In the genomic region with DNA sequence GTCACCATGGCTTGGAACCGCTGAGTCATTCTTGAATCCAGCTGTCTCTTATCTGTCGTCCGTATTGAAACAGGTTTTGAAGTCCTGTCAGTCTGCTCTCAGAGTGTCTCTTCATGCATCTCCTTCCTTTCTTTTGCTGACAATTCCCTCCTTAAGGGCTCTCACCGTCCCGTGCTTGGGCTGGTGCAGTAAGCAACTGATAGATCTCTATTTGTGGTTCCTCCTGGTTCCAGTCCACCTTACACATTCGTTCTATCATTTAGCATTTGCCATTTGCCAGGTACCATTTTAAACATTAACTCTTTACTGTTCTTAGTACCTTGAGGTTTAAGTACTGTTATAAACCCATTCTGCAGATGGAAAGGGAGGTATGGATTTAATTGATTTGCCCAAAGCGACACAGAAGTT, we compare ENCODE assay signal across 1 cellular context.
TF ChIP-seq lines count a peak whose summit lies in the region.

No MANE protein-coding gene starts in this region.

TF ChIP-seq in K562, 482 proteins besides CTCF, POLR2A, EP300 and RAD21 (continued from another document and continues in another):
- TF ChIP-seq, protein P1, sequence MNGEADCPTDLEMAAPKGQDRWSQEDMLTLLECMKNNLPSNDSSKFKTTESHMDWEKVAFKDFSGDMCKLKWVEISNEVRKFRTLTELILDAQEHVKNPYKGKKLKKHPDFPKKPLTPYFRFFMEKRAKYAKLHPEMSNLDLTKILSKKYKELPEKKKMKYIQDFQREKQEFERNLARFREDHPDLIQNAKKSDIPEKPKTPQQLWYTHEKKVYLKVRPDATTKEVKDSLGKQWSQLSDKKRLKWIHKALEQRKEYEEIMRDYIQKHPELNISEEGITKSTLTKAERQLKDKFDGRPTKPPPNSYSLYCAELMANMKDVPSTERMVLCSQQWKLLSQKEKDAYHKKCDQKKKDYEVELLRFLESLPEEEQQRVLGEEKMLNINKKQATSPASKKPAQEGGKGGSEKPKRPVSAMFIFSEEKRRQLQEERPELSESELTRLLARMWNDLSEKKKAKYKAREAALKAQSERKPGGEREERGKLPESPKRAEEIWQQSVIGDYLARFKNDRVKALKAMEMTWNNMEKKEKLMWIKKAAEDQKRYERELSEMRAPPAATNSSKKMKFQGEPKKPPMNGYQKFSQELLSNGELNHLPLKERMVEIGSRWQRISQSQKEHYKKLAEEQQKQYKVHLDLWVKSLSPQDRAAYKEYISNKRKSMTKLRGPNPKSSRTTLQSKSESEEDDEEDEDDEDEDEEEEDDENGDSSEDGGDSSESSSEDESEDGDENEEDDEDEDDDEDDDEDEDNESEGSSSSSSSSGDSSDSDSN (IDR thresholded peaks at IDR 0.05; ENCODE audit: borderline replicate concordance in 1 of 2, low read depth in 2 of 2, low read length in 2 of 2): no peak
- TF ChIP-seq, protein P2, sequence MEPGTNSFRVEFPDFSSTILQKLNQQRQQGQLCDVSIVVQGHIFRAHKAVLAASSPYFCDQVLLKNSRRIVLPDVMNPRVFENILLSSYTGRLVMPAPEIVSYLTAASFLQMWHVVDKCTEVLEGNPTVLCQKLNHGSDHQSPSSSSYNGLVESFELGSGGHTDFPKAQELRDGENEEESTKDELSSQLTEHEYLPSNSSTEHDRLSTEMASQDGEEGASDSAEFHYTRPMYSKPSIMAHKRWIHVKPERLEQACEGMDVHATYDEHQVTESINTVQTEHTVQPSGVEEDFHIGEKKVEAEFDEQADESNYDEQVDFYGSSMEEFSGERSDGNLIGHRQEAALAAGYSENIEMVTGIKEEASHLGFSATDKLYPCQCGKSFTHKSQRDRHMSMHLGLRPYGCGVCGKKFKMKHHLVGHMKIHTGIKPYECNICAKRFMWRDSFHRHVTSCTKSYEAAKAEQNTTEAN (CRISPR knock-in tag; IDR thresholded peaks at IDR 0.05): no peak
- peak; percentile 64; the same call in 1 of the 2 replicates for TF ChIP-seq CTBP1 (IDR thresholded peaks at IDR 0.05; ENCODE audit: borderline replicate concordance)
- no peak for TF ChIP-seq ELF1 (tag; IDR thresholded peaks at IDR 0.05)
- TF ChIP-seq CHD1 (IDR thresholded peaks at IDR 0.05; ENCODE audit: low read length): no peak
- no peak for TF ChIP-seq HMG20B (CRISPR knock-in tag; IDR thresholded peaks at IDR 0.05)
- TF ChIP-seq, protein P3, sequence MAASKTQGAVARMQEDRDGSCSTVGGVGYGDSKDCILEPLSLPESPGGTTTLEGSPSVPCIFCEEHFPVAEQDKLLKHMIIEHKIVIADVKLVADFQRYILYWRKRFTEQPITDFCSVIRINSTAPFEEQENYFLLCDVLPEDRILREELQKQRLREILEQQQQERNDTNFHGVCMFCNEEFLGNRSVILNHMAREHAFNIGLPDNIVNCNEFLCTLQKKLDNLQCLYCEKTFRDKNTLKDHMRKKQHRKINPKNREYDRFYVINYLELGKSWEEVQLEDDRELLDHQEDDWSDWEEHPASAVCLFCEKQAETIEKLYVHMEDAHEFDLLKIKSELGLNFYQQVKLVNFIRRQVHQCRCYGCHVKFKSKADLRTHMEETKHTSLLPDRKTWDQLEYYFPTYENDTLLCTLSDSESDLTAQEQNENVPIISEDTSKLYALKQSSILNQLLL (CRISPR knock-in tag; IDR thresholded peaks at IDR 0.05; ENCODE audit: borderline replicate concordance): no peak
- TF ChIP-seq MAFG (tag; conservative IDR thresholded peaks at IDR 0.05): peak; percentile 100
- peak; percentile 89 for TF ChIP-seq NCOR1 (IDR thresholded peaks at IDR 0.05)
- TF ChIP-seq ZNF347 (CRISPR knock-in tag; IDR thresholded peaks at IDR 0.05; ENCODE audit: low read depth): no peak
- TF ChIP-seq ZNF232 (CRISPR knock-in tag; IDR thresholded peaks at IDR 0.05): no peak
- TF ChIP-seq CBX5 (IDR thresholded peaks at IDR 0.05; ENCODE audit: borderline replicate concordance, low read depth): no peak
- TF ChIP-seq CAMTA2 (CRISPR knock-in tag; conservative IDR thresholded peaks at IDR 0.05): no peak
- TF ChIP-seq PHF21A (IDR thresholded peaks at IDR 0.05; ENCODE audit: borderline replicate concordance, low read depth): no peak
- no peak; the same call in 1 of the 2 replicates for TF ChIP-seq ZNF24 (IDR thresholded peaks at IDR 0.05)
- no peak for TF ChIP-seq BCL6 (CRISPR knock-in tag; IDR thresholded peaks at IDR 0.05)
- TF ChIP-seq, protein P4, sequence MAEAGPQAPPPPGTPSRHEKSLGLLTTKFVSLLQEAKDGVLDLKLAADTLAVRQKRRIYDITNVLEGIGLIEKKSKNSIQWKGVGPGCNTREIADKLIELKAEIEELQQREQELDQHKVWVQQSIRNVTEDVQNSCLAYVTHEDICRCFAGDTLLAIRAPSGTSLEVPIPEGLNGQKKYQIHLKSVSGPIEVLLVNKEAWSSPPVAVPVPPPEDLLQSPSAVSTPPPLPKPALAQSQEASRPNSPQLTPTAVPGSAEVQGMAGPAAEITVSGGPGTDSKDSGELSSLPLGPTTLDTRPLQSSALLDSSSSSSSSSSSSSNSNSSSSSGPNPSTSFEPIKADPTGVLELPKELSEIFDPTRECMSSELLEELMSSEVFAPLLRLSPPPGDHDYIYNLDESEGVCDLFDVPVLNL (CRISPR knock-in tag; IDR thresholded peaks at IDR 0.05; ENCODE audit: low read depth): no peak
- TF ChIP-seq FOXA1 (IDR thresholded peaks at IDR 0.05; ENCODE audit: borderline replicate concordance): peak; percentile 0; the same call in 1 of the 2 replicates
- TF ChIP-seq ETV6 (IDR thresholded peaks at IDR 0.05; ENCODE audit: borderline replicate concordance in 1 of 2, low read depth in 2 of 2, low read length in 1 of 2): no peak
- TF ChIP-seq ETV6 (CRISPR knock-in tag; IDR thresholded peaks at IDR 0.05; ENCODE audit: borderline replicate concordance): no peak
- no peak for TF ChIP-seq SPI1 (IDR thresholded peaks at IDR 0.05; ENCODE audit: borderline replicate concordance, low read depth, low read length)
- peak; percentile 88 for TF ChIP-seq SOX6 (IDR thresholded peaks at IDR 0.05)
- TF ChIP-seq MYNN (IDR thresholded peaks at IDR 0.05): peak; percentile 67; the same call in 1 of the 2 replicates
- no peak for TF ChIP-seq MYNN (CRISPR knock-in tag; IDR thresholded peaks at IDR 0.05)
- TF ChIP-seq KLF6 (CRISPR knock-in tag; IDR thresholded peaks at IDR 0.05; ENCODE audit: borderline replicate concordance): no peak
- TF ChIP-seq ZZZ3 (IDR thresholded peaks at IDR 0.05): no peak
- TF ChIP-seq POU5F1 (IDR thresholded peaks at IDR 0.05; ENCODE audit: borderline replicate concordance, low read depth, low read length, partially characterized antibody): no peak
- TF ChIP-seq, protein P5, sequence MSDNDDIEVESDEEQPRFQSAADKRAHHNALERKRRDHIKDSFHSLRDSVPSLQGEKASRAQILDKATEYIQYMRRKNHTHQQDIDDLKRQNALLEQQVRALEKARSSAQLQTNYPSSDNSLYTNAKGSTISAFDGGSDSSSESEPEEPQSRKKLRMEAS (CRISPR knock-in tag; IDR thresholded peaks at IDR 0.05): no peak
- no peak for TF ChIP-seq MCM3 (IDR thresholded peaks at IDR 0.05)
- TF ChIP-seq BRD9 (IDR thresholded peaks at IDR 0.05; ENCODE audit: low read depth, partially characterized antibody): peak; percentile 59
- no peak for TF ChIP-seq ZNF75A (CRISPR knock-in tag; IDR thresholded peaks at IDR 0.05)
- TF ChIP-seq, protein P6, sequence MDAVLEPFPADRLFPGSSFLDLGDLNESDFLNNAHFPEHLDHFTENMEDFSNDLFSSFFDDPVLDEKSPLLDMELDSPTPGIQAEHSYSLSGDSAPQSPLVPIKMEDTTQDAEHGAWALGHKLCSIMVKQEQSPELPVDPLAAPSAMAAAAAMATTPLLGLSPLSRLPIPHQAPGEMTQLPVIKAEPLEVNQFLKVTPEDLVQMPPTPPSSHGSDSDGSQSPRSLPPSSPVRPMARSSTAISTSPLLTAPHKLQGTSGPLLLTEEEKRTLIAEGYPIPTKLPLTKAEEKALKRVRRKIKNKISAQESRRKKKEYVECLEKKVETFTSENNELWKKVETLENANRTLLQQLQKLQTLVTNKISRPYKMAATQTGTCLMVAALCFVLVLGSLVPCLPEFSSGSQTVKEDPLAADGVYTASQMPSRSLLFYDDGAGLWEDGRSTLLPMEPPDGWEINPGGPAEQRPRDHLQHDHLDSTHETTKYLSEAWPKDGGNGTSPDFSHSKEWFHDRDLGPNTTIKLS (IDR thresholded peaks at IDR 0.05; ENCODE audit: borderline replicate concordance, low read depth): no peak
- peak; percentile 84 for TF ChIP-seq MTA2 (IDR thresholded peaks at IDR 0.05; ENCODE audit: low read depth)
- TF ChIP-seq, protein P7, sequence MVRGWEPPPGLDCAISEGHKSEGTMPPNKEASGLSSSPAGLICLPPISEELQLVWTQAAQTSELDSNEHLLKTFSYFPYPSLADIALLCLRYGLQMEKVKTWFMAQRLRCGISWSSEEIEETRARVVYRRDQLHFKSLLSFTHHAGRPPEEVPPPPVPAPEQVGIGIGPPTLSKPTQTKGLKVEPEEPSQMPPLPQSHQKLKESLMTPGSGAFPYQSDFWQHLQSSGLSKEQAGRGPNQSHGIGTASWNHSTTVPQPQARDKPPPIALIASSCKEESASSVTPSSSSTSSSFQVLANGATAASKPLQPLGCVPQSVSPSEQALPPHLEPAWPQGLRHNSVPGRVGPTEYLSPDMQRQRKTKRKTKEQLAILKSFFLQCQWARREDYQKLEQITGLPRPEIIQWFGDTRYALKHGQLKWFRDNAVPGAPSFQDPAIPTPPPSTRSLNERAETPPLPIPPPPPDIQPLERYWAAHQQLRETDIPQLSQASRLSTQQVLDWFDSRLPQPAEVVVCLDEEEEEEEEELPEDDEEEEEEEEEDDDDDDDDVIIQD (CRISPR knock-in tag; IDR thresholded peaks at IDR 0.05): no peak
- no peak for TF ChIP-seq ZBTB17 (CRISPR knock-in tag; IDR thresholded peaks at IDR 0.05)
- TF ChIP-seq NR3C1 (CRISPR knock-in tag; IDR thresholded peaks at IDR 0.05): no peak
- no peak for TF ChIP-seq XRCC3 (IDR thresholded peaks at IDR 0.05)
- no peak for TF ChIP-seq SAFB2 (IDR thresholded peaks at IDR 0.05; ENCODE audit: borderline replicate concordance, low read depth, low read length, severe bottlenecking)
- no peak for TF ChIP-seq KDM4B (IDR thresholded peaks at IDR 0.05; ENCODE audit: borderline replicate concordance in 2 of 2, low read depth in 1 of 2)
- TF ChIP-seq, protein P8, sequence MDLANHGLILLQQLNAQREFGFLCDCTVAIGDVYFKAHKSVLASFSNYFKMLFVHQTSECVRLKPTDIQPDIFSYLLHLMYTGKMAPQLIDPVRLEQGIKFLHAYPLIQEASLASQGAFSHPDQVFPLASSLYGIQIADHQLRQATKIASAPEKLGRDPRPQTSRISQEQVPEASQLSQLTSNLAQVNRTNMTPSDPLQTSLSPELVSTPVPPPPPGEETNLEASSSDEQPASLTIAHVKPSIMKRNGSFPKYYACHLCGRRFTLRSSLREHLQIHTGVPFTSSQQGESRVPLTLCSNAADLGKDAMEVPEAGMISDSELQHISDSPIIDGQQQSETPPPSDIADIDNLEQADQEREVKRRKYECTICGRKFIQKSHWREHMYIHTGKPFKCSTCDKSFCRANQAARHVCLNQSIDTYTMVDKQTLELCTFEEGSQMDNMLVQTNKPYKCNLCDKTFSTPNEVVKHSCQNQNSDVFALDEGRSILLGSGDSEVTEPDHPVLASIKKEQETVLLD (IDR thresholded peaks at IDR 0.05): peak; percentile 68; the same call in 1 of the 2 replicates
- TF ChIP-seq, protein P9, sequence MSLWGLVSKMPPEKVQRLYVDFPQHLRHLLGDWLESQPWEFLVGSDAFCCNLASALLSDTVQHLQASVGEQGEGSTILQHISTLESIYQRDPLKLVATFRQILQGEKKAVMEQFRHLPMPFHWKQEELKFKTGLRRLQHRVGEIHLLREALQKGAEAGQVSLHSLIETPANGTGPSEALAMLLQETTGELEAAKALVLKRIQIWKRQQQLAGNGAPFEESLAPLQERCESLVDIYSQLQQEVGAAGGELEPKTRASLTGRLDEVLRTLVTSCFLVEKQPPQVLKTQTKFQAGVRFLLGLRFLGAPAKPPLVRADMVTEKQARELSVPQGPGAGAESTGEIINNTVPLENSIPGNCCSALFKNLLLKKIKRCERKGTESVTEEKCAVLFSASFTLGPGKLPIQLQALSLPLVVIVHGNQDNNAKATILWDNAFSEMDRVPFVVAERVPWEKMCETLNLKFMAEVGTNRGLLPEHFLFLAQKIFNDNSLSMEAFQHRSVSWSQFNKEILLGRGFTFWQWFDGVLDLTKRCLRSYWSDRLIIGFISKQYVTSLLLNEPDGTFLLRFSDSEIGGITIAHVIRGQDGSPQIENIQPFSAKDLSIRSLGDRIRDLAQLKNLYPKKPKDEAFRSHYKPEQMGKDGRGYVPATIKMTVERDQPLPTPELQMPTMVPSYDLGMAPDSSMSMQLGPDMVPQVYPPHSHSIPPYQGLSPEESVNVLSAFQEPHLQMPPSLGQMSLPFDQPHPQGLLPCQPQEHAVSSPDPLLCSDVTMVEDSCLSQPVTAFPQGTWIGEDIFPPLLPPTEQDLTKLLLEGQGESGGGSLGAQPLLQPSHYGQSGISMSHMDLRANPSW (CRISPR knock-in tag; IDR thresholded peaks at IDR 0.05): no peak
- no peak for TF ChIP-seq ESRRA (IDR thresholded peaks at IDR 0.05; ENCODE audit: borderline replicate concordance, low read depth)
- no peak for TF ChIP-seq GABPB2 (CRISPR knock-in tag; conservative IDR thresholded peaks at IDR 0.05)
- TF ChIP-seq FOSL1 (tag; conservative IDR thresholded peaks at IDR 0.05): peak; percentile 92
- no peak for TF ChIP-seq NFIX (CRISPR knock-in tag; IDR thresholded peaks at IDR 0.05; ENCODE audit: low read depth)
- TF ChIP-seq PURB (CRISPR knock-in tag; IDR thresholded peaks at IDR 0.05; ENCODE audit: low read depth): no peak
- TF ChIP-seq, protein P10, sequence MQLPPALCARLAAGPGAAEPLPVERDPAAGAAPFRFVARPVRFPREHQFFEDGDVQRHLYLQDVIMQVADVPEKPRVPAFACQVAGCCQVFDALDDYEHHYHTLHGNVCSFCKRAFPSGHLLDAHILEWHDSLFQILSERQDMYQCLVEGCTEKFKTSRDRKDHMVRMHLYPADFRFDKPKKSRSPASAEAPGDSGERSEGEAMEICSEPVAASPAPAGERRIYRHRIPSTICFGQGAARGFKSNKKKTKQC (CRISPR knock-in tag; IDR thresholded peaks at IDR 0.05): no peak
- peak; percentile 80 for TF ChIP-seq KLF16 (IDR thresholded peaks at IDR 0.05)
- TF ChIP-seq, protein P11, sequence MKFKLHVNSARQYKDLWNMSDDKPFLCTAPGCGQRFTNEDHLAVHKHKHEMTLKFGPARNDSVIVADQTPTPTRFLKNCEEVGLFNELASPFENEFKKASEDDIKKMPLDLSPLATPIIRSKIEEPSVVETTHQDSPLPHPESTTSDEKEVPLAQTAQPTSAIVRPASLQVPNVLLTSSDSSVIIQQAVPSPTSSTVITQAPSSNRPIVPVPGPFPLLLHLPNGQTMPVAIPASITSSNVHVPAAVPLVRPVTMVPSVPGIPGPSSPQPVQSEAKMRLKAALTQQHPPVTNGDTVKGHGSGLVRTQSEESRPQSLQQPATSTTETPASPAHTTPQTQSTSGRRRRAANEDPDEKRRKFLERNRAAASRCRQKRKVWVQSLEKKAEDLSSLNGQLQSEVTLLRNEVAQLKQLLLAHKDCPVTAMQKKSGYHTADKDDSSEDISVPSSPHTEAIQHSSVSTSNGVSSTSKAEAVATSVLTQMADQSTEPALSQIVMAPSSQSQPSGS (CRISPR knock-in tag; IDR thresholded peaks at IDR 0.05): no peak
- TF ChIP-seq CHD4 (IDR thresholded peaks at IDR 0.05; ENCODE audit: insufficient read depth, insufficient replicate concordance, low read depth, low read length, poor library complexity, severe bottlenecking): no peak
- no peak for TF ChIP-seq POLR2H (tag; IDR thresholded peaks at IDR 0.05; ENCODE audit: low read depth)
- TF ChIP-seq MCM7 (IDR thresholded peaks at IDR 0.05): 0 out of 4 replicates have a peak, but pooled peaks of 1 of the 2 experiments have one; percentile 8
- no peak for TF ChIP-seq ZNF707 (CRISPR knock-in tag; conservative IDR thresholded peaks at IDR 0.05)
- TF ChIP-seq RFX1 (IDR thresholded peaks at IDR 0.05): no peak
- TF ChIP-seq YY1 (IDR thresholded peaks at IDR 0.05; ENCODE audit: borderline replicate concordance in 1 of 3, control insufficient read depth in 1 of 3, extremely low read depth in 1 of 3, insufficient read depth in 3 of 3, insufficient read length in 1 of 3, insufficient replicate concordance in 2 of 3, low read depth in 1 of 3, low read length in 2 of 3): no peak
